10 cellular contexts compared by ENCODE assay signal in genomic region chr2:215796160-215796559, GRCh38.
A peak's percentile ranks its signal among the peaks of the same experiment; 100 is the strongest.
DNase-seq lines count a peak whose midpoint lies in the region; ATAC-seq and TF ChIP-seq lines count a peak whose summit lies in the region.
"Had no signal": no experiment of that assay in that cellular context is flagged by ENCODE, and none has a peak within 500 bp of the region (broad histone marks: within the 10 kb centered on the region; RNA-seq: fewer than 3 reads in every experiment).

No MANE protein-coding gene starts in this region.

- peaks cover 20% of the 10 kb centered on the region for H3K4me1 ChIP-seq in hepatocyte (ENCODE audit: insufficient read depth)

- H3K4me2 ChIP-seq in hepatocyte, result no peak overlapping the region

- H3K36me3 Mint-ChIP-seq in stimulated activated memory B cell treated with anti-CD40 and anti-IgM and Interleukin-4, amounts not matched to agents 10 μg/mL and 1 μg/mL and 100 μg/mL, for 72 hours, result no peaks in the 10 kb centered on the region

- no peaks in the 10 kb centered on the region for H3K9me3 Mint-ChIP-seq in stimulated activated memory B cell treated with anti-CD40 and anti-IgM and Interleukin-4, amounts not matched to agents 10 μg/mL and 1 μg/mL and 100 μg/mL, for 72 hours
- H3K9me3 Mint-ChIP-seq: T-helper 1 cell treated with Interleukin-12 subunit alpha and Interleukin-12 subunit beta and Interleukin-4 antibody, amounts not matched to agents 30 μg/mL and 1 μg/mL, for 36 hours had no signal

- H3K27me3 ChIP-seq in hepatocyte, result no peaks in the 10 kb centered on the region
- H3K27me3 ChIP-seq: ascending aorta had no signal

- no peak overlapping the region for H3K27ac Mint-ChIP-seq in stimulated activated memory B cell treated with anti-CD40 and anti-IgM and Interleukin-4, amounts not matched to agents 10 μg/mL and 1 μg/mL and 100 μg/mL, for 72 hours
- H3K27ac Mint-ChIP-seq: T-helper 1 cell treated with Interleukin-12 subunit alpha and Interleukin-12 subunit beta and Interleukin-4 antibody, amounts not matched to agents 30 μg/mL and 1 μg/mL, for 36 hours had no signal

- no peaks in the 10 kb centered on the region for H3K79me2 ChIP-seq in hepatocyte

- H3K27ac ChIP-seq in SK-N-MC (peak overlapping the region; percentile 89), hepatocyte (no peak overlapping the region)
- H3K27ac ChIP-seq: ascending aorta had no signal

- H3K4me1 Mint-ChIP-seq in stimulated activated memory B cell treated with anti-CD40 and anti-IgM and Interleukin-4, amounts not matched to agents 10 μg/mL and 1 μg/mL and 100 μg/mL, for 72 hours, result no peaks in the 10 kb centered on the region

- no peak for TF ChIP-seq CTCF in foreskin fibroblast (IDR thresholded peaks at IDR 0.05; ENCODE audit: low read depth, low read length)
- no peak for TF ChIP-seq CTCF in hepatocyte (IDR thresholded peaks at IDR 0.05; ENCODE audit: poor library complexity)

- peaks cover 38% of the 10 kb centered on the region for H3K27me3 Mint-ChIP-seq in stimulated activated memory B cell treated with anti-CD40 and anti-IgM and Interleukin-4, amounts not matched to agents 10 μg/mL and 1 μg/mL and 100 μg/mL, for 72 hours

- H3K4me3 ChIP-seq in SK-N-MC (0 out of 2 replicates have a peak overlapping the region, but pooled peaks have one; percentile 11), foreskin fibroblast (ENCODE audit: low read depth in 1 of 2, low read length in 2 of 2) (no peak overlapping the region), hepatocyte (no peak overlapping the region)
- H3K4me3 ChIP-seq: ascending aorta had no signal

- H3K36me3 ChIP-seq in SK-N-MC (ENCODE audit: insufficient read depth, low read length) (0 out of 2 replicates have a peak, but pooled peaks cover 3% of the 10 kb centered on the region), hepatocyte (replicated peaks; ENCODE audit: insufficient read depth, low read depth) (no peaks in the 10 kb centered on the region)
- H3K36me3 ChIP-seq: ascending aorta had no signal

- WGBS in hepatocyte (ENCODE audit: low lambda C conversion rate, missing lambda C conversion rate), result 56% methylated on average over 2 of the region's 2 CpGs

- ATAC-seq in stimulated activated memory B cell treated with anti-CD40 and anti-IgM and Interleukin-4, amounts not matched to agents 10 μg/mL and 1 μg/mL and 100 μg/mL, for 72 hours, result no peak
- no peak for ATAC-seq in HG02970 (IDR thresholded peaks at IDR 0.05; ENCODE audit: low FRiP score, unreplicated experiment)

- H3K9me3 ChIP-seq in SK-N-MC (ENCODE audit: low read depth, low read length) (no peaks in the 10 kb centered on the region), hepatocyte (ENCODE audit: low read depth) (no peaks in the 10 kb centered on the region)
- H3K9me3 ChIP-seq: ascending aorta had no signal

- H2AFZ ChIP-seq in hepatocyte, result no peak overlapping the region

- H4K20me1 ChIP-seq in hepatocyte (ENCODE audit: insufficient read depth, poor library complexity, severe bottlenecking), result no peaks in the 10 kb centered on the region

- no peak overlapping the region for H3K9ac ChIP-seq in SK-N-MC (ENCODE audit: insufficient read length)

- peak; percentile 13 for DNase-seq in stimulated activated CD4-positive, alpha-beta T cell treated with anti-CD3 and anti-CD28 coated beads, Interleukin-15, amount 100 ng/mL, for 24 hours
- DNase-seq in stimulated activated CD4-positive, alpha-beta T cell treated with anti-CD3 and anti-CD28 coated beads, Interleukin-2, amount 100 ng/mL, for 48 hours, result no peak
- DNase-seq in SK-N-MC (ENCODE audit: low read depth, low spot score), result no peak
- peak; percentile 70 to 81 for DNase-seq in foreskin fibroblast
- DNase-seq in hepatocyte (ENCODE audit: low spot score), result no peak
- no peak for DNase-seq in stimulated activated CD8-positive, alpha-beta memory T cell treated with anti-CD3 and anti-CD28 coated beads, Interleukin-4, amount 100 ng/mL, for 48 hours

- H3K9me2 ChIP-seq in hepatocyte (replicated peaks; ENCODE audit: insufficient read depth), result no peaks in the 10 kb centered on the region

- H3K4me3 Mint-ChIP-seq in stimulated activated memory B cell treated with anti-CD40 and anti-IgM and Interleukin-4, amounts not matched to agents 10 μg/mL and 1 μg/mL and 100 μg/mL, for 72 hours, result no peak overlapping the region
- H3K4me3 Mint-ChIP-seq: T-helper 1 cell treated with Interleukin-12 subunit alpha and Interleukin-12 subunit beta and Interleukin-4 antibody, amounts not matched to agents 30 μg/mL and 1 μg/mL, for 36 hours had no signal

Comparison
In these comparisons a context has a peak if more than half of its experiments do, and no peak if none do; other contexts are left out.
1. DNase-seq: peak in stimulated activated CD4-positive, alpha-beta T cell treated with anti-CD3 and anti-CD28 coated beads, Interleukin-15, amount 100 ng/mL, for 24 hours (single experiment) and foreskin fibroblast (2 of 2); none in stimulated activated CD4-positive, alpha-beta T cell treated with anti-CD3 and anti-CD28 coated beads, Interleukin-2, amount 100 ng/mL, for 48 hours (0 of 2), SK-N-MC (single experiment), hepatocyte (single experiment) and stimulated activated CD8-positive, alpha-beta memory T cell treated with anti-CD3 and anti-CD28 coated beads, Interleukin-4, amount 100 ng/mL, for 48 hours (single experiment).